8 cellular contexts compared by ENCODE assay signal in the genomic region with DNA sequence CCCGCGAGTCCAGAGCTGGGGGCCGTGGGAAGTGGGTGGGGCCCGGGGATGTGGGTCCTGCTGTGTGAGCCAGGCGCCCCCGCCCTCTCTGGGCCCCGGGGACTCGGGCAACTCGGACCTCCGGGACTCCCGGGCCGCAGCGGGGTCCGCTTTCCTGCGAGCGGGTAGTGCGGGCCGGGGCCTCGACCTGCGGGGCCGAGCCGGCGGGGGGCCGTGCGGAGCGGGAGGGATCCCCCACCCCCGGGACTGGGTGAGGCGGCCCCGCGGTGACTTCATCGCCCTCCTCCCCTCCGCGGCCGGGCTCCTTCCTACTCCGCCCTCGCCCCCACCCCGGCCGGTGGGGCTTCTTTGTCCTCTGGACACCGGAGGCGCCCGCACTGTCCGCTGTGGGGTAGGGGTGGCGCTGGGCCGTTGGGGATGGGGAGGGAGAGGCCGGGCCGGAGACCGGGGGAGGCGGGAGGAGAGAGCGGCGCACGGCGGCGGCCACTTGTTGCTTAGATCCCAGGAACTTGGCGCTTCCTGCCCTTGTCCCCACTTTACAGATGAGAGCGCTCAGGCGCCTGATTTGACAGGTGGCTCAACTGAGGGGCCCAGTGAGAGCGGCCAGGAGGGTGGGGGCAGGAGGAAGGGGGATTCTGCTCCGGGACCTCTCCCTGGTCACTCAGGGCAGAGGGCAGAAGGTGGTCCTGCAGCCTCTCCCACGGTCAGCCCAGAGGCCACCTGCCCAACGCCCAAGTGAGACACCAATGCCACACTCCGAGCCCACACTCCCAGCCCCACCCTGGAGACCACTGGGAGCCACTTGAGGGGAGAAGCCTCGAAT. TPM values are rescaled to one million over a fixed set of nuclear protein-coding genes. Genes with fewer than 3 reads are reported as not detected.
DNase-seq lines count a peak whose midpoint lies in the region; ATAC-seq, FAIRE-seq and TF ChIP-seq lines count a peak whose summit lies in the region.

No MANE protein-coding gene starts in this region.

- H3K27ac Mint-ChIP-seq in activated T-helper 2 cell treated with anti-CD3 and anti-CD28 coated beads, Interferon-gamma antibody, Interleukin-2, Interleukin-4, amounts not matched to agents 10 μg/mL and 5 μg/mL and 100 μg/mL, durations not matched to agents 14 hours and 24 hours and 36 hours: peak overlapping the region; percentile 85
- H3K27ac Mint-ChIP-seq in osteocyte (ENCODE audit: unreplicated experiment): peak overlapping the region; percentile 67

- no peaks in the 10 kb centered on the region for H3K27me3 Mint-ChIP-seq in activated T-helper 2 cell treated with anti-CD3 and anti-CD28 coated beads, Interferon-gamma antibody, Interleukin-2, Interleukin-4, amounts not matched to agents 10 μg/mL and 5 μg/mL and 100 μg/mL, durations not matched to agents 14 hours and 24 hours and 36 hours (ENCODE audit: low read depth)
- H3K27me3 Mint-ChIP-seq in osteocyte (ENCODE audit: unreplicated experiment): no peaks in the 10 kb centered on the region

- H3K9me3 ChIP-seq in A549: no peaks in the 10 kb centered on the region

- intact Hi-C loops in activated T-helper 2 cell treated with anti-CD3 and anti-CD28 coated beads, Interferon-gamma antibody, Interleukin-2, Interleukin-4, amounts not matched to agents 10 μg/mL and 5 μg/mL and 100 μg/mL, durations not matched to agents 14 hours and 24 hours and 36 hours (cut with micrococcal nuclease): loop anchor here (1.0 to 5.0 kb wide), 4 partner anchors 53 to 267 kb away; a partner anchor contains a TSS

- no peak for TF ChIP-seq EP300 in A549 (IDR thresholded peaks at IDR 0.05)
- TF ChIP-seq EP300 in Ishikawa (IDR thresholded peaks at IDR 0.05; ENCODE audit: borderline replicate concordance): no peak

- peaks cover 8% of the 10 kb centered on the region for H3K9me3 Mint-ChIP-seq in activated T-helper 2 cell treated with anti-CD3 and anti-CD28 coated beads, Interferon-gamma antibody, Interleukin-2, Interleukin-4, amounts not matched to agents 10 μg/mL and 5 μg/mL and 100 μg/mL, durations not matched to agents 14 hours and 24 hours and 36 hours
- H3K9me3 Mint-ChIP-seq in osteocyte (ENCODE audit: unreplicated experiment): no peaks in the 10 kb centered on the region

- TF ChIP-seq CTCF in A549 (IDR thresholded peaks at IDR 0.05) (no peak), osteocyte (IDR thresholded peaks at IDR 0.05) (no peak)

- no peak for TF ChIP-seq POLR2A in A549 (IDR thresholded peaks at IDR 0.05; ENCODE audit: low read length)

- H3K4me2 ChIP-seq in A549: peak overlapping the region; percentile 80

- peak overlapping the region; percentile 99 for H3K27ac ChIP-seq in A549

- H3K4me1 ChIP-seq in A549: peaks cover 32% of the 10 kb centered on the region

- WGBS in A549 (ENCODE audit: missing lambda C conversion rate): 14% methylated on average over 8 of the region's 62 CpGs

- H3K4me3 ChIP-seq in A549: peak overlapping the region; percentile 86

- CTCF ChIA-PET in A549 (lab: Yijun Ruan, JAX): interaction anchor here (0.5 to 6.0 kb wide), 17 partner anchors 12 to 268 kb away, joined by 3 to 42 read pairs (median 3); a partner anchor contains a TSS

- peaks cover 35% of the 10 kb centered on the region for H3K4me1 Mint-ChIP-seq in activated T-helper 2 cell treated with anti-CD3 and anti-CD28 coated beads, Interferon-gamma antibody, Interleukin-2, Interleukin-4, amounts not matched to agents 10 μg/mL and 5 μg/mL and 100 μg/mL, durations not matched to agents 14 hours and 24 hours and 36 hours (ENCODE audit: low read depth)
- peaks cover 38% of the 10 kb centered on the region for H3K4me1 Mint-ChIP-seq in osteocyte (ENCODE audit: unreplicated experiment)

- DNase-seq in A549 (ENCODE audit: low read depth in 1 of 2, low spot score in 1 of 2) (peak; percentile 23 to 32), glomerular visceral epithelial cell (ENCODE audit: extremely low spot score) (peak; percentile 56), osteocyte (ENCODE audit: extremely low spot score, unreplicated experiment) (peak; percentile 88), NCI-H1092 treated with DMSO at 0.1 percent for 48 hours (lab: John Stamatoyannopoulos, UW) (no peak), NCI-H2029 (lab: John Stamatoyannopoulos, UW) (no peak)
- DNase-seq in activated T-helper 2 cell treated with anti-CD3 and anti-CD28 coated beads, Interferon-gamma antibody, Interleukin-2, Interleukin-4, amounts not matched to agents 10 μg/mL and 5 μg/mL and 100 μg/mL, durations not matched to agents 14 hours and 24 hours and 36 hours (ENCODE audit: low spot score): no peak

- POLR2A ChIA-PET in A549 (lab: Yijun Ruan, JAX): interaction anchor here (2.5 kb wide), 1 partner anchor 53 kb away, joined by 13 read pairs; a partner anchor contains a TSS

- TF ChIP-seq RAD21 in A549 (conservative IDR thresholded peaks at IDR 0.05 in 1 of 2, IDR thresholded peaks at IDR 0.05 in 1 of 2): no peak
- no peak for TF ChIP-seq RAD21 in Ishikawa (IDR thresholded peaks at IDR 0.05; ENCODE audit: low read depth)

- H3K36me3 Mint-ChIP-seq in activated T-helper 2 cell treated with anti-CD3 and anti-CD28 coated beads, Interferon-gamma antibody, Interleukin-2, Interleukin-4, amounts not matched to agents 10 μg/mL and 5 μg/mL and 100 μg/mL, durations not matched to agents 14 hours and 24 hours and 36 hours (ENCODE audit: low read depth): peaks cover 46% of the 10 kb centered on the region
- peaks cover 6% of the 10 kb centered on the region for H3K36me3 Mint-ChIP-seq in osteocyte (ENCODE audit: unreplicated experiment)

- H3K4me3 Mint-ChIP-seq in activated T-helper 2 cell treated with anti-CD3 and anti-CD28 coated beads, Interferon-gamma antibody, Interleukin-2, Interleukin-4, amounts not matched to agents 10 μg/mL and 5 μg/mL and 100 μg/mL, durations not matched to agents 14 hours and 24 hours and 36 hours (ENCODE audit: low read depth): peak overlapping the region; percentile 87
- peak overlapping the region; percentile 74 for H3K4me3 Mint-ChIP-seq in osteocyte (ENCODE audit: unreplicated experiment)

- no peak for FAIRE-seq in A549 (lab: Jason Lieb, UNC)

- ATAC-seq in A549 (peak; percentile 31 to 37), GM19328 (IDR thresholded peaks at IDR 0.05; ENCODE audit: unreplicated experiment) (peak; percentile 6)

TF ChIP-seq in A549, 52 proteins besides CTCF, POLR2A, EP300 and RAD21 (continues in another document):
- TF ChIP-seq FOSB (CRISPR knock-in tag; IDR thresholded peaks at IDR 0.05) (no peak), JUN (IDR thresholded peaks at IDR 0.05) (no peak)

TF ChIP-seq in Ishikawa, 13 proteins besides CTCF, POLR2A, EP300 and RAD21 (continues in another document):
- TF ChIP-seq ZBTB7A (IDR thresholded peaks at IDR 0.05; ENCODE audit: low read depth): peak; percentile 43; the same call in 1 of the 2 replicates

RNA-seq across cellular contexts. Expression of a gene that starts 0.9 kb away (rescaled TPM):
- polyA plus RNA-seq in A549 (2011; rRNA removed) (33.9 and 36.1 TPM in 2 replicates), A549 (2017; fragmentation: RNase III; extraction: RNeasy Plus Mini Kit Qiagen cat#74134 plus additional on column Dnase treatment) (36.0 to 45.9 TPM (median 37.2 TPM) in 3 replicates)
- polyA plus RNA-seq in A549 (2012; cell fraction: cytosol; rRNA removed): 56.7 and 77.4 TPM in 2 replicates
- polyA plus RNA-seq in A549 (2012; cell fraction: nucleus; rRNA removed): 64.2 and 71.5 TPM in 2 replicates
- polyA minus RNA-seq in A549 (2011; rRNA and poly(A)+ RNA removed): 44.8 and 46.3 TPM in 2 replicates
- total RNA-seq in activated T-helper 2 cell treated with anti-CD3 and anti-CD28 coated beads, Interferon-gamma antibody, Interleukin-2, Interleukin-4, amounts not matched to agents 10 μg/mL and 5 μg/mL and 100 μg/mL, durations not matched to agents 14 hours and 24 hours and 36 hours: 90.6 and 96.4 TPM in 2 replicates
- 96.3 and 104 TPM in 2 replicates for total RNA-seq in osteocyte

RNA-seq across cellular contexts. Expression of a gene that starts 26.1 kb away (rescaled TPM):
- polyA plus RNA-seq in A549 (2011; rRNA removed) (0.09 TPM in 1 of 2 replicates, not detected in the other), A549 (2017; fragmentation: RNase III; extraction: RNeasy Plus Mini Kit Qiagen cat#74134 plus additional on column Dnase treatment) (0.09 to 0.15 TPM in 2 of 3 replicates, not detected in the other)
- 0.04 TPM in 1 of 2 replicates, not detected in the other for polyA plus RNA-seq in A549 (2012; cell fraction: cytosol; rRNA removed)
- 0.16 and 0.33 TPM in 2 replicates for polyA plus RNA-seq in A549 (2012; cell fraction: nucleus; rRNA removed)
- polyA minus RNA-seq in A549 (2011; rRNA and poly(A)+ RNA removed): not detected in 2 replicates
- total RNA-seq in activated T-helper 2 cell treated with anti-CD3 and anti-CD28 coated beads, Interferon-gamma antibody, Interleukin-2, Interleukin-4, amounts not matched to agents 10 μg/mL and 5 μg/mL and 100 μg/mL, durations not matched to agents 14 hours and 24 hours and 36 hours: 0.30 and 0.53 TPM in 2 replicates
- total RNA-seq in osteocyte: not detected in 2 replicates

RNA-seq across cellular contexts. Expression of a gene that starts 39.1 kb away (rescaled TPM):
- polyA plus RNA-seq in A549 (2011; rRNA removed) (1.1 and 1.3 TPM in 2 replicates), A549 (2017; fragmentation: RNase III; extraction: RNeasy Plus Mini Kit Qiagen cat#74134 plus additional on column Dnase treatment) (1.5 to 2.1 TPM (median 1.9 TPM) in 3 replicates)
- 1.9 and 2.7 TPM in 2 replicates for polyA plus RNA-seq in A549 (2012; cell fraction: cytosol; rRNA removed)
- polyA plus RNA-seq in A549 (2012; cell fraction: nucleus; rRNA removed): 1.4 and 1.6 TPM in 2 replicates
- polyA minus RNA-seq in A549 (2011; rRNA and poly(A)+ RNA removed): 1.3 and 2.6 TPM in 2 replicates
- total RNA-seq in activated T-helper 2 cell treated with anti-CD3 and anti-CD28 coated beads, Interferon-gamma antibody, Interleukin-2, Interleukin-4, amounts not matched to agents 10 μg/mL and 5 μg/mL and 100 μg/mL, durations not matched to agents 14 hours and 24 hours and 36 hours: 9.1 and 10.7 TPM in 2 replicates
- 7.8 and 8.0 TPM in 2 replicates for total RNA-seq in osteocyte

RNA-seq across cellular contexts. Expression of a gene that starts 53.0 kb away (rescaled TPM):
- polyA plus RNA-seq in A549 (2011; rRNA removed) (85.1 and 96.5 TPM in 2 replicates), A549 (2017; fragmentation: RNase III; extraction: RNeasy Plus Mini Kit Qiagen cat#74134 plus additional on column Dnase treatment) (72.8 to 104 TPM (median 87.0 TPM) in 3 replicates)
- polyA plus RNA-seq in A549 (2012; cell fraction: cytosol; rRNA removed): 134 and 167 TPM in 2 replicates
- 43.2 and 60.1 TPM in 2 replicates for polyA plus RNA-seq in A549 (2012; cell fraction: nucleus; rRNA removed)
- 20.9 and 23.0 TPM in 2 replicates for polyA minus RNA-seq in A549 (2011; rRNA and poly(A)+ RNA removed)
- 102 and 110 TPM in 2 replicates for total RNA-seq in activated T-helper 2 cell treated with anti-CD3 and anti-CD28 coated beads, Interferon-gamma antibody, Interleukin-2, Interleukin-4, amounts not matched to agents 10 μg/mL and 5 μg/mL and 100 μg/mL, durations not matched to agents 14 hours and 24 hours and 36 hours
- 41.5 and 42.5 TPM in 2 replicates for total RNA-seq in osteocyte

RNA-seq across cellular contexts. Expression of a gene that starts 55.5 kb away (rescaled TPM):
- polyA plus RNA-seq in A549 (2011; rRNA removed) (29.5 and 36.3 TPM in 2 replicates), A549 (2017; fragmentation: RNase III; extraction: RNeasy Plus Mini Kit Qiagen cat#74134 plus additional on column Dnase treatment) (13.5 to 16.2 TPM (median 13.9 TPM) in 3 replicates)
- 9.1 and 11.1 TPM in 2 replicates for polyA plus RNA-seq in A549 (2012; cell fraction: cytosol; rRNA removed)
- 11.3 and 15.0 TPM in 2 replicates for polyA plus RNA-seq in A549 (2012; cell fraction: nucleus; rRNA removed)
- 31.4 and 40.6 TPM in 2 replicates for polyA minus RNA-seq in A549 (2011; rRNA and poly(A)+ RNA removed)
- total RNA-seq in activated T-helper 2 cell treated with anti-CD3 and anti-CD28 coated beads, Interferon-gamma antibody, Interleukin-2, Interleukin-4, amounts not matched to agents 10 μg/mL and 5 μg/mL and 100 μg/mL, durations not matched to agents 14 hours and 24 hours and 36 hours: 5.9 and 7.3 TPM in 2 replicates
- 33.2 and 37.4 TPM in 2 replicates for total RNA-seq in osteocyte

Comparison
In these comparisons a context has a peak if more than half of its experiments do, and no peak if none do; other contexts are left out.
1. DNase-seq: peak in A549 (2 of 2), glomerular visceral epithelial cell (single experiment) and osteocyte (single experiment); none in activated T-helper 2 cell treated with anti-CD3 and anti-CD28 coated beads, Interferon-gamma antibody, Interleukin-2, Interleukin-4, amounts not matched to agents 10 μg/mL and 5 μg/mL and 100 μg/mL, durations not matched to agents 14 hours and 24 hours and 36 hours (single experiment), NCI-H1092 treated with DMSO at 0.1 percent for 48 hours (single experiment) and NCI-H2029 (single experiment).